1 cellular context compared by ENCODE assay signal in genomic region chr17:3805581-3805980, GRCh38.
TF ChIP-seq lines count a peak whose summit lies in the region.

No MANE protein-coding gene starts in this region.

TF ChIP-seq in SK-N-SH, 30 proteins besides CTCF, POLR2A, EP300 and RAD21 (continued from another document):
- TF ChIP-seq ZBTB33 (IDR thresholded peaks at IDR 0.05; ENCODE audit: borderline replicate concordance, low read depth) (no peak), MAX (IDR thresholded peaks at IDR 0.05; ENCODE audit: low read depth) (no peak), RFX5 (IDR thresholded peaks at IDR 0.05; ENCODE audit: low read length) (no peak), EZH2phosphoT487 (IDR thresholded peaks at IDR 0.05; ENCODE audit: borderline replicate concordance, low read depth) (no peak), PBX3 (IDR thresholded peaks at IDR 0.05) (no peak), IRF3 (IDR thresholded peaks at IDR 0.05; ENCODE audit: low read depth, low read length) (no peak), YY1 (IDR thresholded peaks at IDR 0.05; ENCODE audit: low read depth) (no peak), NFIC (IDR thresholded peaks at IDR 0.05; ENCODE audit: borderline replicate concordance) (no peak), SIN3A (IDR thresholded peaks at IDR 0.05; ENCODE audit: borderline replicate concordance, low read depth, low read length) (no peak), RCOR1 (IDR thresholded peaks at IDR 0.05; ENCODE audit: low read length) (no peak), TAF1 (IDR thresholded peaks at IDR 0.05; ENCODE audit: borderline replicate concordance, low read depth, low read length) (no peak), NRF1 (IDR thresholded peaks at IDR 0.05; ENCODE audit: low read depth, low read length) (no peak), MXI1 (IDR thresholded peaks at IDR 0.05; ENCODE audit: low read depth, low read length) (no peak)
